Comparison of ENCODE assay signal across 20 cellular contexts in the genomic region with DNA sequence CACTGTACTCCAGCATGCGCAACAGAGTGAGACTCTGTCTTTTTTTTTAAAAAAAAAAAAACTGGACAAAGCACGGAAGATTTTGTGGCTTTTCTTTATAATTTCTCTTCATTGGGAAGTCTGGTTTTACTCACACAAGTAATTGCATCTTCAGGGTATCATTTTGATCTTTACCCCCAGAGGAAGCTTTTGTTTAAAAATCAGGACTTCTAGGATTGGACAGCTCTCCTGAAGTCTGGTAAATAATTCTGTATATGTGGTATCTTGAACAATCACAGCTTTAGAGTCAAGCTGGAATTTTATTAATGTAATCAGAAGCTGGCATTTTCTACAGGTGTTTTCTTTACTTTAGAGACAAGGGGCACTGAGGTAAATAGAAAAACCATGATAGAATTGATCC.
DNase-seq lines count a peak whose midpoint lies in the region; ATAC-seq, FAIRE-seq and TF ChIP-seq lines count a peak whose summit lies in the region.
"Had no signal": no experiment of that assay in that cellular context is flagged by ENCODE, and none has a peak within 500 bp of the region (broad histone marks: within the 10 kb centered on the region; RNA-seq: fewer than 3 reads in every experiment).

No MANE protein-coding gene starts in this region.

- no peak for ATAC-seq in SK-N-SH treated with all-trans-retinoic acid at 6 μM for 48 hours
- ATAC-seq in GM21717 (IDR thresholded peaks at IDR 0.05; ENCODE audit: unreplicated experiment), result no peak

- no peaks in the 10 kb centered on the region for H3K9me3 ChIP-seq in SK-N-SH
- no peaks in the 10 kb centered on the region for H3K9me3 ChIP-seq in astrocyte (ENCODE audit: insufficient read depth, low read depth, low read length)
- H3K9me3 ChIP-seq: BLaER1, Caco-2 had no signal

- H3K79me2 ChIP-seq in SK-N-SH (ENCODE audit: insufficient read depth), result no peaks in the 10 kb centered on the region
- no peaks in the 10 kb centered on the region for H3K79me2 ChIP-seq in astrocyte (ENCODE audit: insufficient read depth, low read length)

- peaks cover 15% of the 10 kb centered on the region for H3F3A ChIP-seq in SK-N-SH (replicated peaks; ENCODE audit: insufficient read depth)

- no peak for TF ChIP-seq CTCF in SK-N-SH (IDR thresholded peaks at IDR 0.05)
- no peak for TF ChIP-seq CTCF in astrocyte (IDR thresholded peaks at IDR 0.05; ENCODE audit: insufficient read depth, low read depth, low read length)

- H4K20me1 ChIP-seq in SK-N-SH (ENCODE audit: insufficient read depth) (no peaks in the 10 kb centered on the region), astrocyte (ENCODE audit: insufficient read depth, low read length) (no peaks in the 10 kb centered on the region)
- H4K20me1 ChIP-seq: BLaER1 had no signal

- peaks cover 21% of the 10 kb centered on the region for H3K4me1 Mint-ChIP-seq in astrocyte (ENCODE audit: low read depth, unreplicated experiment)
- H3K4me1 Mint-ChIP-seq: CD8-positive, alpha-beta memory T cell; IgD-negative memory B cell had no signal

- H3K36me3 Mint-ChIP-seq in astrocyte (ENCODE audit: low read depth, unreplicated experiment), result peaks cover 3% of the 10 kb centered on the region
- H3K36me3 Mint-ChIP-seq: CD8-positive, alpha-beta memory T cell; IgD-negative memory B cell had no signal

- peaks cover 4 to 21% of the 10 kb centered on the region in 2 experiments for H3K36me3 ChIP-seq in SK-N-SH (replicated peaks in 1 of 2; ENCODE audit: control insufficient read depth in 1 of 2, insufficient read depth in 2 of 2, low read length in 1 of 2)
- H3K36me3 ChIP-seq in astrocyte (ENCODE audit: insufficient read depth, low read length), result no peaks in the 10 kb centered on the region

- FAIRE-seq in astrocyte (lab: Jason Lieb, UNC), result no peak
- FAIRE-seq: GM18507, H1 had no signal

- H3K4me2 ChIP-seq in SK-N-SH (no peak overlapping the region), astrocyte (ENCODE audit: low read length) (peak overlapping the region; percentile 37)
- H3K4me2 ChIP-seq: BLaER1, KMS-11 had no signal

- peaks cover 6% of the 10 kb centered on the region for H3K27me3 Mint-ChIP-seq in astrocyte (ENCODE audit: low read depth, unreplicated experiment)

- H3K4me3 Mint-ChIP-seq in astrocyte (ENCODE audit: unreplicated experiment), result no peak overlapping the region
- H3K4me3 Mint-ChIP-seq: CD8-positive, alpha-beta memory T cell; IgD-negative memory B cell had no signal

- H3K9me2 ChIP-seq in SK-N-SH, result no peaks in the 10 kb centered on the region

- H2AFZ ChIP-seq in SK-N-SH (ENCODE audit: low read depth) (no peak overlapping the region), astrocyte (ENCODE audit: low read depth, low read length) (no peak overlapping the region)

- no peak overlapping the region for H3K9ac ChIP-seq in SK-N-SH
- no peak overlapping the region for H3K9ac ChIP-seq in astrocyte (ENCODE audit: low read length)
- H3K9ac ChIP-seq: BLaER1, KMS-11 had no signal

- no peaks in the 10 kb centered on the region for H3K27me3 ChIP-seq in SK-N-SH (ENCODE audit: insufficient read depth)
- H3K27me3 ChIP-seq in astrocyte (ENCODE audit: insufficient read depth, low read length), result no peaks in the 10 kb centered on the region
- H3K27me3 ChIP-seq: BLaER1 had no signal

- CTCF ChIA-PET in SK-N-SH (lab: Yijun Ruan, JAX), result interaction anchor here (0.8 to 1.8 kb wide), 2 partner anchors 16 to 63 kb away, joined by 3 to 8 read pairs; no protein-coding TSS in a partner anchor

- no peak overlapping the region for H3K4me3 ChIP-seq in SK-N-SH (ENCODE audit: low read depth in 2 of 2, low read length in 1 of 2)
- H3K4me3 ChIP-seq in astrocyte (ENCODE audit: insufficient read depth, low read depth, low read length), result no peak overlapping the region
- H3K4me3 ChIP-seq: BLaER1 had no signal

- H3K9me3 Mint-ChIP-seq in astrocyte (ENCODE audit: unreplicated experiment), result no peaks in the 10 kb centered on the region
- H3K9me3 Mint-ChIP-seq: IgD-negative memory B cell had no signal

- no peak for DNase-seq in SK-N-SH
- no peak for DNase-seq in astrocyte (ENCODE audit: low read depth)
- DNase-seq in NCI-H2227 treated with DMSO at 0.1 percent for 48 hours (lab: John Stamatoyannopoulos, UW), result no peak
- no peak for DNase-seq in SHP77 treated with DMSO at 0.1 percent for 48 hours (lab: John Stamatoyannopoulos, UW)
- DNase-seq in NCI-H510A treated with DMSO at 0.1 percent for 48 hours (lab: John Stamatoyannopoulos, UW), result no peak
- DNase-seq: AML-193; Caco-2; CD8-positive, alpha-beta memory T cell; DND-41; GF-D8; HCEC 1CT had no signal

- TF ChIP-seq RAD21 in SK-N-SH (IDR thresholded peaks at IDR 0.05; ENCODE audit: low read length) (no peak), Ishikawa (IDR thresholded peaks at IDR 0.05; ENCODE audit: low read depth) (no peak)

- TF ChIP-seq EP300 in SK-N-SH (IDR thresholded peaks at IDR 0.05; ENCODE audit: borderline replicate concordance in 1 of 2, low read depth in 1 of 2, low read length in 1 of 2) (no peak), Ishikawa (IDR thresholded peaks at IDR 0.05; ENCODE audit: borderline replicate concordance) (no peak)

- H3K27ac ChIP-seq in SK-N-SH (ENCODE audit: low read depth in 2 of 2, low read length in 1 of 2), result peak overlapping the region in 1 of 2 experiments; percentile 64; a peak in 1 of 4 replicates
- H3K27ac ChIP-seq in astrocyte (ENCODE audit: low read depth, low read length), result no peak overlapping the region
- H3K27ac ChIP-seq: 22Rv1, BLaER1, KMS-11 had no signal

- POLR2A ChIA-PET in SK-N-SH (lab: Yijun Ruan, JAX), result no interaction called here

- WGBS in SK-N-SH (ENCODE audit: low lambda C conversion rate), result 66% methylated on average over 2 of the region's 2 CpGs

- peaks cover 9 to 26% of the 10 kb centered on the region in 2 experiments; a peak in 3 of 4 replicates for H3K4me1 ChIP-seq in SK-N-SH (ENCODE audit: control insufficient read depth in 1 of 2, insufficient read depth in 2 of 2, low read depth in 1 of 2, low read length in 1 of 2)
- H3K4me1 ChIP-seq in astrocyte (ENCODE audit: insufficient read depth, low read length), result peaks cover 25% of the 10 kb centered on the region

- no peak overlapping the region for H3K27ac Mint-ChIP-seq in astrocyte (ENCODE audit: unreplicated experiment)
- H3K27ac Mint-ChIP-seq: CD8-positive, alpha-beta memory T cell had no signal

TF ChIP-seq in SK-N-SH treated with all-trans-retinoic acid at 6 μM for 48 hours, 23 proteins besides CTCF, POLR2A, EP300 and RAD21:
- TF ChIP-seq GLIS3 (CRISPR knock-in tag; IDR thresholded peaks at IDR 0.05) (no peak), ZC3H10 (CRISPR knock-in tag; IDR thresholded peaks at IDR 0.05) (no peak), OSR1 (CRISPR knock-in tag; IDR thresholded peaks at IDR 0.05) (no peak), ZFP30 (CRISPR knock-in tag; IDR thresholded peaks at IDR 0.05) (no peak), ESRRG (CRISPR knock-in tag; IDR thresholded peaks at IDR 0.05) (no peak)
- TF ChIP-seq, protein P1, sequence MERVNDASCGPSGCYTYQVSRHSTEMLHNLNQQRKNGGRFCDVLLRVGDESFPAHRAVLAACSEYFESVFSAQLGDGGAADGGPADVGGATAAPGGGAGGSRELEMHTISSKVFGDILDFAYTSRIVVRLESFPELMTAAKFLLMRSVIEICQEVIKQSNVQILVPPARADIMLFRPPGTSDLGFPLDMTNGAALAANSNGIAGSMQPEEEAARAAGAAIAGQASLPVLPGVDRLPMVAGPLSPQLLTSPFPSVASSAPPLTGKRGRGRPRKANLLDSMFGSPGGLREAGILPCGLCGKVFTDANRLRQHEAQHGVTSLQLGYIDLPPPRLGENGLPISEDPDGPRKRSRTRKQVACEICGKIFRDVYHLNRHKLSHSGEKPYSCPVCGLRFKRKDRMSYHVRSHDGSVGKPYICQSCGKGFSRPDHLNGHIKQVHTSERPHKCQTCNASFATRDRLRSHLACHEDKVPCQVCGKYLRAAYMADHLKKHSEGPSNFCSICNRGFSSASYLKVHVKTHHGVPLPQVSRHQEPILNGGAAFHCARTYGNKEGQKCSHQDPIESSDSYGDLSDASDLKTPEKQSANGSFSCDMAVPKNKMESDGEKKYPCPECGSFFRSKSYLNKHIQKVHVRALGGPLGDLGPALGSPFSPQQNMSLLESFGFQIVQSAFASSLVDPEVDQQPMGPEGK (CRISPR knock-in tag; IDR thresholded peaks at IDR 0.05; ENCODE audit: borderline replicate concordance), result no peak

TF ChIP-seq in Ishikawa, 13 proteins besides CTCF, POLR2A, EP300 and RAD21:
- no peak for TF ChIP-seq CREB1 (IDR thresholded peaks at IDR 0.05; ENCODE audit: low read depth)
- TF ChIP-seq, protein P2, sequence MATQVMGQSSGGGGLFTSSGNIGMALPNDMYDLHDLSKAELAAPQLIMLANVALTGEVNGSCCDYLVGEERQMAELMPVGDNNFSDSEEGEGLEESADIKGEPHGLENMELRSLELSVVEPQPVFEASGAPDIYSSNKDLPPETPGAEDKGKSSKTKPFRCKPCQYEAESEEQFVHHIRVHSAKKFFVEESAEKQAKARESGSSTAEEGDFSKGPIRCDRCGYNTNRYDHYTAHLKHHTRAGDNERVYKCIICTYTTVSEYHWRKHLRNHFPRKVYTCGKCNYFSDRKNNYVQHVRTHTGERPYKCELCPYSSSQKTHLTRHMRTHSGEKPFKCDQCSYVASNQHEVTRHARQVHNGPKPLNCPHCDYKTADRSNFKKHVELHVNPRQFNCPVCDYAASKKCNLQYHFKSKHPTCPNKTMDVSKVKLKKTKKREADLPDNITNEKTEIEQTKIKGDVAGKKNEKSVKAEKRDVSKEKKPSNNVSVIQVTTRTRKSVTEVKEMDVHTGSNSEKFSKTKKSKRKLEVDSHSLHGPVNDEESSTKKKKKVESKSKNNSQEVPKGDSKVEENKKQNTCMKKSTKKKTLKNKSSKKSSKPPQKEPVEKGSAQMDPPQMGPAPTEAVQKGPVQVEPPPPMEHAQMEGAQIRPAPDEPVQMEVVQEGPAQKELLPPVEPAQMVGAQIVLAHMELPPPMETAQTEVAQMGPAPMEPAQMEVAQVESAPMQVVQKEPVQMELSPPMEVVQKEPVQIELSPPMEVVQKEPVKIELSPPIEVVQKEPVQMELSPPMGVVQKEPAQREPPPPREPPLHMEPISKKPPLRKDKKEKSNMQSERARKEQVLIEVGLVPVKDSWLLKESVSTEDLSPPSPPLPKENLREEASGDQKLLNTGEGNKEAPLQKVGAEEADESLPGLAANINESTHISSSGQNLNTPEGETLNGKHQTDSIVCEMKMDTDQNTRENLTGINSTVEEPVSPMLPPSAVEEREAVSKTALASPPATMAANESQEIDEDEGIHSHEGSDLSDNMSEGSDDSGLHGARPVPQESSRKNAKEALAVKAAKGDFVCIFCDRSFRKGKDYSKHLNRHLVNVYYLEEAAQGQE (IDR thresholded peaks at IDR 0.05; ENCODE audit: low read depth), result peak; percentile 64
TF ChIP-seq in Ishikawa: peak in this region for 1.
